ENCODE assay signal across 18 cellular contexts in genomic region chr15:45921376-45921775, GRCh38.
DNase-seq lines count a peak whose midpoint lies in the region; ATAC-seq and TF ChIP-seq lines count a peak whose summit lies in the region.
"Had no signal": no experiment of that assay in that cellular context is flagged by ENCODE, and none has a peak within 500 bp of the region (broad histone marks: within the 10 kb centered on the region; RNA-seq: fewer than 3 reads in every experiment).

No MANE protein-coding gene starts in this region.

- no peaks in the 10 kb centered on the region for H3K36me3 ChIP-seq in left lung
- H3K36me3 ChIP-seq: heart left ventricle had no signal

- no peaks in the 10 kb centered on the region for H3K36me3 Mint-ChIP-seq in MCF 10A (ENCODE audit: insufficient read depth, unreplicated experiment)
- H3K36me3 Mint-ChIP-seq: naive thymus-derived CD8-positive, alpha-beta T cell; type B pancreatic cell had no signal

- H3K4me3 Mint-ChIP-seq in MCF 10A (ENCODE audit: unreplicated experiment): no peak overlapping the region
- H3K4me3 Mint-ChIP-seq: activated CD4-positive, alpha-beta T cell treated with anti-CD3 and anti-CD28 coated beads for 36 hours; naive thymus-derived CD8-positive, alpha-beta T cell; type B pancreatic cell had no signal

- H3K27me3 ChIP-seq in left lung: no peaks in the 10 kb centered on the region
- H3K27me3 ChIP-seq: heart left ventricle had no signal

- H3K4me3 ChIP-seq in left lung: no peak overlapping the region
- H3K4me3 ChIP-seq: heart left ventricle, PC-9 had no signal

- no peak for DNase-seq in left ventricle myocardium superior
- no peak for DNase-seq in cardiac septum (ENCODE audit: low spot score)
- DNase-seq in MCF 10A (ENCODE audit: unreplicated experiment): no peak
- no peak for DNase-seq in left lung
- no peak for DNase-seq in stimulated activated CD4-positive, alpha-beta T cell treated with anti-CD3 and anti-CD28 coated beads, Interleukin-12 subunit alpha, Interleukin-12 subunit beta, amount 100 ng/mL, for 4 hours
- no peak for DNase-seq in DMS153 (lab: John Stamatoyannopoulos, UW)
- DNase-seq: activated CD4-positive, alpha-beta T cell treated with anti-CD3 and anti-CD28 coated beads for 36 hours; activated T-cell treated with anti-CD3 and anti-CD28 coated beads for 4 hours; erythroblast; heart left ventricle; naive thymus-derived CD8-positive, alpha-beta T cell; PC-9; right cardiac atrium; stimulated activated CD4-positive, alpha-beta T cell treated with anti-CD3 and anti-CD28 coated beads, Interleukin-4, amount 100 ng/mL, for 4 hours; T-helper 1 cell had no signal

- H3K27ac ChIP-seq in left lung: peak overlapping the region; percentile 58 to 60
- H3K27ac ChIP-seq: heart left ventricle, PC-9 had no signal

- peak; percentile 55 for ATAC-seq in left ventricle myocardium superior
- ATAC-seq in left lung: peak; percentile 63
- no peak for ATAC-seq in HG02623 (IDR thresholded peaks at IDR 0.05; ENCODE audit: unreplicated experiment)
- no peak for ATAC-seq in GM19452 (IDR thresholded peaks at IDR 0.05; ENCODE audit: unreplicated experiment)
- ATAC-seq: activated CD4-positive, alpha-beta T cell treated with anti-CD3 and anti-CD28 coated beads for 36 hours; naive thymus-derived CD8-positive, alpha-beta T cell; right cardiac atrium had no signal

- POLR2A ChIA-PET in MCF 10A (lab: Yijun Ruan, JAX): interaction anchor here (3.7 kb wide), 1 partner anchor 51 kb away, joined by 16 read pairs; no protein-coding TSS in a partner anchor

- H3K9me3 ChIP-seq in left lung: no peaks in the 10 kb centered on the region
- H3K9me3 ChIP-seq: heart left ventricle had no signal

- TF ChIP-seq CTCF in MCF 10A (IDR thresholded peaks at IDR 0.05; ENCODE audit: unreplicated experiment) (no peak), left lung (IDR thresholded peaks at IDR 0.05) (no peak)

- CTCF ChIA-PET in MCF 10A (lab: Yijun Ruan, JAX): interaction anchor here (0.6 to 0.8 kb wide), 2 partner anchors 38 to 48 kb away, joined by 3 to 4 read pairs; no protein-coding TSS in a partner anchor

- H3K4me1 Mint-ChIP-seq in MCF 10A (ENCODE audit: insufficient read depth, unreplicated experiment): peaks cover 6% of the 10 kb centered on the region
- H3K4me1 Mint-ChIP-seq: activated CD4-positive, alpha-beta T cell treated with anti-CD3 and anti-CD28 coated beads for 36 hours; naive thymus-derived CD8-positive, alpha-beta T cell had no signal

- peak overlapping the region; percentile 57 for H3K27ac Mint-ChIP-seq in MCF 10A (ENCODE audit: low read depth, unreplicated experiment)
- H3K27ac Mint-ChIP-seq: activated CD4-positive, alpha-beta T cell treated with anti-CD3 and anti-CD28 coated beads for 36 hours; naive thymus-derived CD8-positive, alpha-beta T cell; type B pancreatic cell had no signal

- H3K9me3 Mint-ChIP-seq in MCF 10A (ENCODE audit: unreplicated experiment): peaks cover 7% of the 10 kb centered on the region

- no TSS peak for BruUV-seq in MCF 10A (replicated peaks; lab: Mats Ljungman, UMichigan)

- H3K4me1 ChIP-seq in left lung: no peaks in the 10 kb centered on the region

- H3K27me3 Mint-ChIP-seq in MCF 10A (ENCODE audit: insufficient read depth, unreplicated experiment): no peaks in the 10 kb centered on the region
- H3K27me3 Mint-ChIP-seq: type B pancreatic cell had no signal

- intact Hi-C loops in left ventricle myocardium superior (cut with micrococcal nuclease) (no loop called here), cardiac septum (cut with DNase I) (no loop called here), MCF 10A (cut with micrococcal nuclease) (no loop called here), left lung (cut with DNase I) (no loop called here)

Comparison
In these comparisons a context has a peak if more than half of its experiments do, and no peak if none do; other contexts are left out.
1. ATAC-seq: peak in left ventricle myocardium superior (single experiment) and left lung (single experiment); none in HG02623 (single experiment) and GM19452 (single experiment).